ENCODE assay signal across 1 cellular context in the genomic region with DNA sequence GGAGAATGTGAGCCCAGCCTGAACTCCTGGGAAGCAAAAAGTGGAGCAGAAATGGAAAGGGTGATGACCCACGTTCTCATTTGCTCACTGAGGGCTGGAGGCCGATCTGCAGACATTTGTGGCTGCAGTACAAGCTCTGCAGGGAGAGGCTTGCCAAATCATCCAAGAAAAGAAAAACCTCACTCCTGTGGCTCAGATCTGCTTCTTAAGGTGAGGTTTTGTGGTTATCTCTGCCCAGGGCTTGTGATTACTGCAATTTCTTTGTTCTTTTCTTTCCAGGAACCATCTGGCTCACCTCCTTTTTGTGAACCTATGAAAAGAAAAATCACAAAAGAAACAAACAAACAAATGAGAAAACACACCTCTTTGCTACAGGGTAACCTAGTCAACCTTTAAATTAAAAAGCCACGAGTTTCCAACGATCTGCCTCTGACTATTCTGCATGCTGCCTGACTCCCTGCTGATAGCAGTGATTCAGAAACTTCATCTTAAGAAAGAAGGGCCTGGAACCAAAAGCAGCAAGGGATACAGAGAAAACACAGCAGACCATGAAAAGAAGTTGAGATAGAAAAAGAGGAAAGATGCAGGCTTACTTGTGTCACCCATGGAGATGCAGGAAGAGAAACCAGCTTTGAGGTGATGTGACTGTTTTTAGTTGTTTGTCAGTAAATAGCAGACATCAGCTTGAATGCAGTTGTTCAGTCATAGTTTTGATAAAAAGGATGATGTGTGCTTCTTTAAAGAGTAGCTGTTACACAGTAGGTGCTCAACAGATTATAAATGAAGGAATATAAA.
TF ChIP-seq lines count a peak whose summit lies in the region.

No MANE protein-coding gene starts in this region.

TF ChIP-seq in SK-N-SH treated with all-trans-retinoic acid at 6 μM for 48 hours, 23 proteins besides CTCF, POLR2A, EP300 and RAD21 (continued from another document):
- TF ChIP-seq ZNF70 (CRISPR knock-in tag; IDR thresholded peaks at IDR 0.05) (no peak), ZC3H10 (CRISPR knock-in tag; IDR thresholded peaks at IDR 0.05) (no peak), TSHZ2 (CRISPR knock-in tag; IDR thresholded peaks at IDR 0.05) (no peak), POU6F1 (CRISPR knock-in tag; IDR thresholded peaks at IDR 0.05; ENCODE audit: borderline replicate concordance, low read depth) (no peak), TOX (CRISPR knock-in tag; IDR thresholded peaks at IDR 0.05; ENCODE audit: borderline replicate concordance) (no peak), PATZ1 (CRISPR knock-in tag; IDR thresholded peaks at IDR 0.05; ENCODE audit: borderline replicate concordance) (no peak)
